Comparison of ENCODE assay signal across 15 cellular contexts in the genomic region with DNA sequence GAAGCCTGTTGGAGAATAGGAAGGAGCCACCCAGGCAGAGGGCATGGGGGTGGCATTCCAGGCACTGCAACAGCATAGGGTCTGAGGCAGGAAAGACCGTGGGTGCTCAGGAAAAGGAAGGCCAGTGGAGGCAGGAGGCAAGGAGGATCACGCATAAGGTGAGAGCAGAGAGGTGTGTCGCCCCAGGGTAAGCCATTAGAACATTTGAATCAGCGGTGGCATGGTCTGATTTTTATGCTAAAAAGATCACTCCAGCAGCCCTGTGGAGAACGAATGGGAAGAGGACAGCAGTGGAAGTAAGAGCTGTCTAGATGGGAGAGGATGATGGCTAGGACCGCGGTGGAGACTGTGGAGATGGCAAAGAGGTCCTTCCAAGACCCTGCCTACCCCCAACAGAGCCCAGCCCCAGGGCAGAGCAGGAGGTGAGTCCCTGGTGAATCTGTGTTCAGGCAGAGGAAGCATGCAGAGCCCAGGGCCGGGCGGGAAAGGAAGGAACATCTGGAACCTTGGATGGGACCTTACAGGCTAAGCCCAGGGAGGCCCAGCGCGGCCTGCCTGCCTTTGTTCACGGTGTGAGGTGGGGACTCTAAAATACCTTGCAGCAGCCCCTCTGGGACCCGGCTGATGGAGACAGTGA. TPM values are rescaled to one million over a fixed set of nuclear protein-coding genes. Genes with fewer than 3 reads are reported as not detected.
DNase-seq lines count a peak whose midpoint lies in the region; ATAC-seq and TF ChIP-seq lines count a peak whose summit lies in the region.
"Had no signal": no experiment of that assay in that cellular context is flagged by ENCODE, and none has a peak within 500 bp of the region (broad histone marks: within the 10 kb centered on the region; RNA-seq: fewer than 3 reads in every experiment).

No MANE protein-coding gene starts in this region.

- DNase-seq in activated CD8-positive, alpha-beta T cell treated with anti-CD3 and anti-CD28 coated beads, Interleukin-2, amount 10 ng/mL, durations not matched to agents 7 days and 5 days, result peak; percentile 19
- DNase-seq in activated CD8-positive, alpha-beta T cell treated with anti-CD3 and anti-CD28 coated beads for 36 hours, result no peak
- DNase-seq in Peyer's patch (no peak), islet precursor cell (peak; percentile 52), posterior vena cava (ENCODE audit: low spot score) (peak; percentile 69), GM13976 (ENCODE audit: low spot score) (no peak), NCI-H2029 (lab: John Stamatoyannopoulos, UW) (no peak)
- DNase-seq: CD8-positive, alpha-beta T cell; COR-L47; GF-D8 had no signal

- H3K4me1 ChIP-seq in Peyer's patch, result peaks cover 0 to 31% (median 9%) of the 10 kb centered on the region in 4 donors

- no peaks in the 10 kb centered on the region for H3K36me3 ChIP-seq in Peyer's patch

- TF ChIP-seq CTCF in activated CD8-positive, alpha-beta T cell treated with anti-CD3 and anti-CD28 coated beads for 36 hours (IDR thresholded peaks at IDR 0.05), result no peak
- TF ChIP-seq CTCF in Peyer's patch (IDR thresholded peaks at IDR 0.05), result no peak
- no peak for TF ChIP-seq CTCF in GM13976 (IDR thresholded peaks at IDR 0.05; ENCODE audit: borderline replicate concordance, control extremely low read depth, extremely low read depth, insufficient read depth, missing control alignments)

- no peak for ATAC-seq in activated CD8-positive, alpha-beta T cell treated with anti-CD3 and anti-CD28 coated beads, Interleukin-2, amount 10 ng/mL, durations not matched to agents 7 days and 5 days
- ATAC-seq in activated CD8-positive, alpha-beta T cell treated with anti-CD3 and anti-CD28 coated beads for 36 hours, result no peak
- no peak for ATAC-seq in HG03039 (IDR thresholded peaks at IDR 0.05; ENCODE audit: unreplicated experiment)
- ATAC-seq: CD8-positive, alpha-beta T cell had no signal

- POLR2A ChIA-PET in activated CD8-positive, alpha-beta T cell treated with anti-CD3 and anti-CD28 coated beads, Interleukin-2, amount 10 ng/mL, durations not matched to agents 7 days and 5 days (lab: Charles Lee), result no interaction called here
- POLR2A ChIA-PET in activated CD8-positive, alpha-beta T cell treated with anti-CD3 and anti-CD28 coated beads for 36 hours (lab: Charles Lee), result interaction anchor here (0.8 to 1.4 kb wide), 2 partner anchors 10 to 27 kb away, joined by 3 read pairs; a partner anchor contains a TSS

- peaks cover 36% of the 10 kb centered on the region for H3K27me3 Mint-ChIP-seq in activated CD8-positive, alpha-beta T cell treated with anti-CD3 and anti-CD28 coated beads, Interleukin-2, amount 10 ng/mL, durations not matched to agents 7 days and 5 days (ENCODE audit: low read depth)
- peaks cover 22% of the 10 kb centered on the region for H3K27me3 Mint-ChIP-seq in activated CD8-positive, alpha-beta T cell treated with anti-CD3 and anti-CD28 coated beads for 36 hours

- CTCF ChIA-PET in activated CD8-positive, alpha-beta T cell treated with anti-CD3 and anti-CD28 coated beads, Interleukin-2, amount 10 ng/mL, durations not matched to agents 7 days and 5 days (lab: Charles Lee), result interaction anchor here (1.1 to 2.2 kb wide), 5 partner anchors 9 to 71 kb away, joined by 3 to 14 read pairs (median 6); no protein-coding TSS in a partner anchor
- CTCF ChIA-PET in activated CD8-positive, alpha-beta T cell treated with anti-CD3 and anti-CD28 coated beads for 36 hours (lab: Charles Lee), result interaction anchor here (1.8 to 4.3 kb wide), 3 partner anchors 27 to 71 kb away, joined by 4 to 33 read pairs (median 11); a partner anchor contains a TSS

- in situ Hi-C loops in GM13976 (cut with MboI; ENCODE audit: low sequenced_read_pairs, unreplicated experiment), result no loop called here

- peak overlapping the region in 3 of 4 donors; percentile 63 to 91 (median 70) for H3K27ac ChIP-seq in Peyer's patch
- H3K27ac ChIP-seq: 22Rv1, GM23248 had no signal

- no peak overlapping the region for H3K27ac Mint-ChIP-seq in activated CD8-positive, alpha-beta T cell treated with anti-CD3 and anti-CD28 coated beads, Interleukin-2, amount 10 ng/mL, durations not matched to agents 7 days and 5 days
- no peak overlapping the region for H3K27ac Mint-ChIP-seq in activated CD8-positive, alpha-beta T cell treated with anti-CD3 and anti-CD28 coated beads for 36 hours
- H3K27ac Mint-ChIP-seq: CD8-positive, alpha-beta T cell had no signal

- H3K36me3 Mint-ChIP-seq in activated CD8-positive, alpha-beta T cell treated with anti-CD3 and anti-CD28 coated beads, Interleukin-2, amount 10 ng/mL, durations not matched to agents 7 days and 5 days (ENCODE audit: low read depth), result no peaks in the 10 kb centered on the region
- H3K36me3 Mint-ChIP-seq in activated CD8-positive, alpha-beta T cell treated with anti-CD3 and anti-CD28 coated beads for 36 hours (ENCODE audit: low read depth), result no peaks in the 10 kb centered on the region
- H3K36me3 Mint-ChIP-seq: CD8-positive, alpha-beta T cell had no signal

- no peaks in the 10 kb centered on the region for H3K27me3 ChIP-seq in Peyer's patch

- no peak overlapping the region for H3K4me3 ChIP-seq in Peyer's patch
- H3K4me3 ChIP-seq: GM23248 had no signal

- H3K9me3 Mint-ChIP-seq in activated CD8-positive, alpha-beta T cell treated with anti-CD3 and anti-CD28 coated beads, Interleukin-2, amount 10 ng/mL, durations not matched to agents 7 days and 5 days (ENCODE audit: insufficient read depth), result no peaks in the 10 kb centered on the region
- no peaks in the 10 kb centered on the region for H3K9me3 Mint-ChIP-seq in activated CD8-positive, alpha-beta T cell treated with anti-CD3 and anti-CD28 coated beads for 36 hours
- H3K9me3 Mint-ChIP-seq: CD8-positive, alpha-beta T cell had no signal

- no peaks in the 10 kb centered on the region for H3K9me3 ChIP-seq in Peyer's patch

- H3K4me3 Mint-ChIP-seq in activated CD8-positive, alpha-beta T cell treated with anti-CD3 and anti-CD28 coated beads, Interleukin-2, amount 10 ng/mL, durations not matched to agents 7 days and 5 days, result no peak overlapping the region
- H3K4me3 Mint-ChIP-seq in activated CD8-positive, alpha-beta T cell treated with anti-CD3 and anti-CD28 coated beads for 36 hours, result no peak overlapping the region
- H3K4me3 Mint-ChIP-seq: CD8-positive, alpha-beta T cell had no signal

- H3K4me1 Mint-ChIP-seq in activated CD8-positive, alpha-beta T cell treated with anti-CD3 and anti-CD28 coated beads, Interleukin-2, amount 10 ng/mL, durations not matched to agents 7 days and 5 days (ENCODE audit: low read depth), result peaks cover 37% of the 10 kb centered on the region
- peaks cover 13% of the 10 kb centered on the region for H3K4me1 Mint-ChIP-seq in activated CD8-positive, alpha-beta T cell treated with anti-CD3 and anti-CD28 coated beads for 36 hours (ENCODE audit: low read depth)

- TF ChIP-seq POLR2A in Peyer's patch (IDR thresholded peaks at IDR 0.05), result peak in 1 of 2 donors; percentile 0

- intact Hi-C loops in activated CD8-positive, alpha-beta T cell treated with anti-CD3 and anti-CD28 coated beads for 36 hours (cut with micrococcal nuclease), result no loop called here
- intact Hi-C loops in posterior vena cava (cut with DNase I), result no loop called here

RNA-seq across cellular contexts. Expression of a gene that starts 7.8 kb away (rescaled TPM):
- total RNA-seq in activated CD8-positive, alpha-beta T cell treated with anti-CD3 and anti-CD28 coated beads, Interleukin-2, amount 10 ng/mL, durations not matched to agents 7 days and 5 days, result not detected
- not detected for total RNA-seq in activated CD8-positive, alpha-beta T cell treated with anti-CD3 and anti-CD28 coated beads for 36 hours
- 1 to 10 TPM in 2 of 4 donors, not detected in 2; 2.3 to 9.0 TPM for total RNA-seq in Peyer's patch
- not detected for total RNA-seq in posterior vena cava
- total RNA-seq: CD8-positive, alpha-beta T cell; GM23248 had no signal

RNA-seq across cellular contexts. Expression of a gene that starts 27.2 kb away (rescaled TPM):
- 10 to 100 TPM; 16.1 to 17.6 TPM for total RNA-seq in activated CD8-positive, alpha-beta T cell treated with anti-CD3 and anti-CD28 coated beads, Interleukin-2, amount 10 ng/mL, durations not matched to agents 7 days and 5 days
- 10 to 100 TPM; 20.7 to 24.8 TPM for total RNA-seq in activated CD8-positive, alpha-beta T cell treated with anti-CD3 and anti-CD28 coated beads for 36 hours
- 10 to 100 TPM in 3 of 4 donors, 1 to 10 TPM in 1; 6.7 to 20.9 (median 14.8) TPM for total RNA-seq in Peyer's patch
- total RNA-seq in posterior vena cava, result 1 to 10 TPM; 9.4 to 9.7 TPM

RNA-seq across cellular contexts. Expression of a gene that starts 34.5 kb away (rescaled TPM):
- not detected for total RNA-seq in activated CD8-positive, alpha-beta T cell treated with anti-CD3 and anti-CD28 coated beads, Interleukin-2, amount 10 ng/mL, durations not matched to agents 7 days and 5 days
- total RNA-seq in activated CD8-positive, alpha-beta T cell treated with anti-CD3 and anti-CD28 coated beads for 36 hours, result not detected
- 1 to 10 TPM in 1 of 4 donors, not detected in 3; 1.7 TPM for total RNA-seq in Peyer's patch
- total RNA-seq in posterior vena cava, result under 1 TPM; 0.74 to 0.86 TPM
- total RNA-seq: A673; CD8-positive, alpha-beta T cell; GM23248; HT1080 had no signal

RNA-seq across cellular contexts. Expression of a gene that starts 53.7 kb away (rescaled TPM):
- not detected for total RNA-seq in activated CD8-positive, alpha-beta T cell treated with anti-CD3 and anti-CD28 coated beads, Interleukin-2, amount 10 ng/mL, durations not matched to agents 7 days and 5 days
- not detected for total RNA-seq in activated CD8-positive, alpha-beta T cell treated with anti-CD3 and anti-CD28 coated beads for 36 hours
- not detected for total RNA-seq in Peyer's patch
- total RNA-seq in posterior vena cava, result not detected
- total RNA-seq: A673; CD8-positive, alpha-beta T cell; GM23248 had no signal

Comparison
In these comparisons a context has a peak if more than half of its experiments do, and no peak if none do; other contexts are left out.
1. DNase-seq: peak in activated CD8-positive, alpha-beta T cell treated with anti-CD3 and anti-CD28 coated beads, Interleukin-2, amount 10 ng/mL, durations not matched to agents 7 days and 5 days (single experiment), islet precursor cell (single experiment) and posterior vena cava (single experiment); none in activated CD8-positive, alpha-beta T cell treated with anti-CD3 and anti-CD28 coated beads for 36 hours (single experiment), Peyer's patch (0 of 3), GM13976 (single experiment) and NCI-H2029 (single experiment).